In the genomic region with DNA sequence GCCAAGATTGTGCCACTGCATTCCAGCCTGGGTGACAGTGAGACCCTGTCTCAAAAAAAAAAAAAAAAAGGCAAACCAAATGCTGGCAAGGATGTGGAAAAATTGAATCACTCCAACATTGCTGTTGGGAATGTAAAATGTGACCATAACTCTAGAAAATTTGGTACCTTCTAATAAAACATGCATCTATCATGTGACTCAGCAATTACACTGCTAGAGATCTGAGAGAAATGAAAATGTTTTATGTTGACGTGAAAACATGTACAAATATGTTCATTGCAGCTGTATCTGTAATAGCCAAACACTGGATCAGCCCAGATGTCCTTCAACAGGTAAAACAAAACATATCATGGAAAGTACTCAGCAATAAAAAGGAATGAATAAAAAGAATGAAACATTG, we compare ENCODE assay signal across 24 cellular contexts.
"Had no signal": no experiment of that assay in that cellular context is flagged by ENCODE, and none has a peak within 500 bp of the region (broad histone marks: within the 10 kb centered on the region; RNA-seq: fewer than 3 reads in every experiment).

No MANE protein-coding gene starts in this region.

- H3K4me1 ChIP-seq: gastrocnemius medialis, lower lobe of right lung, prostate gland, right atrium auricular region, sigmoid colon, testis, tibial artery had no signal

- FAIRE-seq: keratinocyte had no signal

- H3K4me3 ChIP-seq: dorsolateral prefrontal cortex, gastrocnemius medialis, lower lobe of right lung, prostate gland, right atrium auricular region, sigmoid colon, testis, tibial artery had no signal

- ATAC-seq: esophagus mucosa; gastrocnemius medialis; left ventricle myocardium superior; lower lobe of right lung; naive thymus-derived CD8-positive, alpha-beta T cell; stimulated activated effector memory CD8-positive, alpha-beta T cell treated with anti-CD3 and anti-CD28 coated beads, Interleukin-12 subunit alpha, Interleukin-12 subunit beta, amount 100 ng/mL, for 72 hours; stimulated activated naive CD8-positive, alpha-beta T cell treated with anti-CD3 and anti-CD28 coated beads, Interleukin-15, Interleukin-2, amounts not matched to agents 100 U/mL and 50 U/mL, for 24 hours had no signal

- H3K4me1 Mint-ChIP-seq: nephron progenitor cell had no signal

- H3K4me3 Mint-ChIP-seq: naive thymus-derived CD8-positive, alpha-beta T cell; nephron progenitor cell; stimulated activated effector memory CD8-positive, alpha-beta T cell treated with anti-CD3 and anti-CD28 coated beads, Interleukin-12 subunit alpha, Interleukin-12 subunit beta, amount 100 ng/mL, for 72 hours; type B pancreatic cell had no signal

- H3K27me3 ChIP-seq: dorsolateral prefrontal cortex, gastrocnemius medialis, right atrium auricular region, sigmoid colon, testis, tibial artery had no signal

- H3K9me3 ChIP-seq: gastrocnemius medialis, lower lobe of right lung, prostate gland, testis, tibial artery had no signal

- H3K27ac ChIP-seq: dorsolateral prefrontal cortex, epithelial cell of prostate, gastrocnemius medialis, lower lobe of right lung, prostate gland, right atrium auricular region, sigmoid colon, testis, tibial artery had no signal

- H3K9me3 Mint-ChIP-seq: naive thymus-derived CD8-positive, alpha-beta T cell; stimulated activated effector memory CD8-positive, alpha-beta T cell treated with anti-CD3 and anti-CD28 coated beads, Interleukin-12 subunit alpha, Interleukin-12 subunit beta, amount 100 ng/mL, for 72 hours; type B pancreatic cell had no signal

- H3K27me3 Mint-ChIP-seq: naive thymus-derived CD8-positive, alpha-beta T cell; type B pancreatic cell had no signal

- H3K27ac Mint-ChIP-seq: stimulated activated effector memory CD8-positive, alpha-beta T cell treated with anti-CD3 and anti-CD28 coated beads, Interleukin-12 subunit alpha, Interleukin-12 subunit beta, amount 100 ng/mL, for 72 hours; type B pancreatic cell had no signal

- DNase-seq: dorsolateral prefrontal cortex; effector CD4-positive, alpha-beta T cell; foreskin fibroblast; gastrocnemius medialis; head of caudate nucleus; left ventricle myocardium superior; lower lobe of right lung; naive thymus-derived CD8-positive, alpha-beta T cell; nephron progenitor cell; nucleus accumbens; sigmoid colon; stimulated activated CD4-positive, alpha-beta T cell treated with anti-CD3 and anti-CD28 coated beads, Interleukin-2, amount 100 ng/mL, for 24 hours; stimulated activated CD4-positive, alpha-beta T cell treated with anti-CD3 and anti-CD28 coated beads, Interleukin-4, amount 100 ng/mL, for 24 hours; stimulated activated naive CD8-positive, alpha-beta T cell treated with anti-CD3 and anti-CD28 coated beads, Interleukin-15, Interleukin-2, amounts not matched to agents 100 U/mL and 50 U/mL, for 24 hours; substantia nigra; testis; tibial artery had no signal
